ENCODE assay signal across 15 cellular contexts in the genomic region with DNA sequence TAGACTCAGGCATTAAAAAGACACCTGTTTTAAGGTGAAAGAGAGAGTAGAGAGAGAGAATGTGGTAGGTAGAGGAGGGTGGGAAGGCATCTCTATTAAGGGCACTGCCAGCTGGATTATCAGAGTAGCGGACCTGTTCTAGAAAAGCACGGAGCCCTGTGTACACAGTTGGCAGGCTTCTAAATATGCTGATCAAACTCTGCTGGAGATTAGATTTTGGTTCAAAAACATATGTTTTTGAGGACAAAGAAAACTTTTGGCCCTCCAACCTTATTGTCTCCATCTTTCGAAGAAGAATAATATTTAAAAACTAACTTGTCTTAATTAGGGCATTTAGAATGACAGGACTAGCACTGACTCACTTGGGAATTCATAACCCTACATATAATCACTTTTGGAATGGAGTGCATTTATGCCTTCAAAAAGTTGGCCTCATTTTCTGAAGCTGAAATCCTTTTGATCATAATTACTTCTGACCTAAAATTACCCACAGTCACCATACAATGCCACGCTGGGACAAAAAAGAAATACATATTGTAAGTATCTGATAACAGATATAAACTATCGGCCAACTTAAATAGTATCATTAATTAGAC.
A peak's percentile ranks its signal among the peaks of the same experiment; 100 is the strongest.
DNase-seq lines count a peak whose midpoint lies in the region; ATAC-seq, FAIRE-seq and TF ChIP-seq lines count a peak whose summit lies in the region.
"Had no signal": no experiment of that assay in that cellular context is flagged by ENCODE, and none has a peak within 500 bp of the region (broad histone marks: within the 10 kb centered on the region; RNA-seq: fewer than 3 reads in every experiment).

No MANE protein-coding gene starts in this region.

- H3K27ac ChIP-seq in SK-N-MC (peak overlapping the region; percentile 97), kidney (ENCODE audit: low read depth in 2 of 2, low read length in 2 of 2) (peak overlapping the region; percentile 51 to 74), upper lobe of right lung (peak overlapping the region; percentile 48)

- no peaks in the 10 kb centered on the region for H3K27me3 ChIP-seq in upper lobe of right lung

- H3K27me3 Mint-ChIP-seq in progenitor cell of endocrine pancreas = no peaks in the 10 kb centered on the region

- H3K4me1 ChIP-seq in kidney (ENCODE audit: control insufficient read depth in 1 of 2, insufficient read depth in 1 of 2, low read depth in 1 of 2, low read length in 2 of 2) (no peaks in the 10 kb centered on the region), upper lobe of right lung (no peaks in the 10 kb centered on the region)

- H3K4me3 ChIP-seq in SK-N-MC (no peak overlapping the region), kidney (ENCODE audit: low read length in 2 of 2) (no peak overlapping the region), upper lobe of right lung (no peak overlapping the region)

- no peak for ATAC-seq in upper lobe of right lung
- no peak for ATAC-seq in GM18861 (IDR thresholded peaks at IDR 0.05; ENCODE audit: unreplicated experiment)
- no peak for ATAC-seq in GM19324 (IDR thresholded peaks at IDR 0.05; ENCODE audit: low FRiP score, unreplicated experiment)
- no peak for ATAC-seq in HG02623 (IDR thresholded peaks at IDR 0.05; ENCODE audit: unreplicated experiment)

- intact Hi-C loops in kidney (cut with DNase I) = loop anchor here (5.0 kb wide), 2 partner anchors 107 to 247 kb away; no protein-coding TSS in a partner anchor
- intact Hi-C loops in upper lobe of right lung (cut with DNase I) = loop anchor here (10.0 kb wide), 1 partner anchor 245 kb away; no protein-coding TSS in a partner anchor

- peak overlapping the region; percentile 67 for H3K27ac Mint-ChIP-seq in progenitor cell of endocrine pancreas

- H3K4me1 Mint-ChIP-seq in progenitor cell of endocrine pancreas (ENCODE audit: low read depth) = peaks cover 24% of the 10 kb centered on the region

- H3K36me3 Mint-ChIP-seq in progenitor cell of endocrine pancreas (ENCODE audit: insufficient read depth) = no peaks in the 10 kb centered on the region

- DNase-seq in SK-N-MC (ENCODE audit: low read depth, low spot score) (no peak), kidney (no peak), progenitor cell of endocrine pancreas (ENCODE audit: low spot score, unreplicated experiment) (no peak), upper lobe of right lung (no peak)
- DNase-seq: DMS53, H7, Karpas-422, MM.1S, NCI-H1105 treated with DMSO at 0.1 percent for 48 hours, NCI-H187 treated with DMSO at 0.1 percent for 48 hours, NCI-H82 had no signal

- TF ChIP-seq CTCF in kidney (IDR thresholded peaks at IDR 0.05; ENCODE audit: borderline replicate concordance, extremely low read depth, insufficient read depth) (no peak), progenitor cell of endocrine pancreas (IDR thresholded peaks at IDR 0.05; ENCODE audit: unreplicated experiment) (no peak), upper lobe of right lung (IDR thresholded peaks at IDR 0.05) (no peak)

- H3K9ac ChIP-seq in SK-N-MC (ENCODE audit: insufficient read length) (no peak overlapping the region), kidney (ENCODE audit: low read length in 2 of 2) (no peak overlapping the region)

- H3K36me3 ChIP-seq in SK-N-MC (ENCODE audit: insufficient read depth, low read length) = no peaks in the 10 kb centered on the region
- no peaks in the 10 kb centered on the region for H3K36me3 ChIP-seq in kidney (ENCODE audit: control insufficient read depth in 1 of 2, insufficient read depth in 2 of 2, low read length in 2 of 2)
- no peaks in the 10 kb centered on the region for H3K36me3 ChIP-seq in upper lobe of right lung

- H3K9me3 ChIP-seq in SK-N-MC (ENCODE audit: low read depth, low read length) = no peaks in the 10 kb centered on the region
- H3K9me3 ChIP-seq in kidney (ENCODE audit: control insufficient read depth in 1 of 2, low read length in 2 of 2) = no peaks in the 10 kb centered on the region
- no peaks in the 10 kb centered on the region for H3K9me3 ChIP-seq in upper lobe of right lung

- H3K4me3 Mint-ChIP-seq in progenitor cell of endocrine pancreas (ENCODE audit: low read depth) = no peak overlapping the region

- H3K9me3 Mint-ChIP-seq in progenitor cell of endocrine pancreas (ENCODE audit: low read depth) = no peaks in the 10 kb centered on the region

- FAIRE-seq in kidney (lab: Jason Lieb, UNC) = no peak
- FAIRE-seq: RCC 7860 had no signal
